In the genomic region with DNA sequence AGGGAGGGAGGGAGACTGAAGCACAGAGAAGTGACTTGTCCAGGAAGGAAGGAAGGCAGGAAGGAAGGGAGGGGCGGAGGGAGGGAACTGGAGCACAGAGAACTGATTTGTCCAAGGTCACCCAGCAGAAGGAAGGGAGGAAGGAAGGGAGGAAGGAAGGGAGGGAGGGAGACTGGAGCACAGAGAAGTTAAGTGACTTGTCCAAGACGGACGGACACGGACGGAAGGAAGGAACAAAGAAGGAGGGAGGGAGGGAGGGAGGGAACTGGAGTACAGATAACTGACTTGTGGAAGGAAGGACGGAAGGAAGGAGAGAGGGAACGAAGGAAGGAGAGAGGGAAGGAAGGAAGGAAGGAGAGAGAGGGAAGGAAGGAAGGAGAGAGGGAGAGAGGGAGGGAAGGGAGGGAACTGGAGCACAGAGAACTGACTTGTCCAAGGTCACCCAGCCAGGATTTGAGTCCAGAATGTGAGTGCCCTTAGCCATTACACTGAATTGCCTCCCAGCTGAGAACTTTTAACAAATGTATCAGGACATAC, we compare ENCODE assay signal across 9 cellular contexts. TPM values are rescaled to one million over a fixed set of nuclear protein-coding genes. Genes with fewer than 3 reads are reported as not detected.
A peak's percentile ranks its signal among the peaks of the same experiment; 100 is the strongest.
DNase-seq lines count a peak whose midpoint lies in the region; ATAC-seq and TF ChIP-seq lines count a peak whose summit lies in the region.
"Had no signal": no experiment of that assay in that cellular context is flagged by ENCODE, and none has a peak within 500 bp of the region (broad histone marks: within the 10 kb centered on the region; RNA-seq: fewer than 3 reads in every experiment).

No MANE protein-coding gene starts in this region.

- CTCF ChIA-PET in CD4-positive, alpha-beta T cell (lab: Charles Lee) = no interaction called here

- ATAC-seq in CD4-positive, alpha-beta T cell (ENCODE audit: poor library complexity) = no peak
- no peak for ATAC-seq in activated naive CD8-positive, alpha-beta T cell treated with anti-CD3 and anti-CD28 coated beads, Interleukin-2, amount 50 U/mL, for 24 hours
- ATAC-seq in memory B cell (ENCODE audit: low read depth) = no peak
- ATAC-seq in GM18502 (IDR thresholded peaks at IDR 0.05; ENCODE audit: poor library complexity, unreplicated experiment) = no peak

- H3K9me3 Mint-ChIP-seq in CD4-positive, alpha-beta T cell = no peaks in the 10 kb centered on the region
- no peaks in the 10 kb centered on the region for H3K9me3 Mint-ChIP-seq in activated naive CD8-positive, alpha-beta T cell treated with anti-CD3 and anti-CD28 coated beads, Interleukin-2, amount 50 U/mL, for 24 hours
- no peaks in the 10 kb centered on the region for H3K9me3 Mint-ChIP-seq in memory B cell

- no peak for DNase-seq in CD4-positive, alpha-beta T cell
- DNase-seq in HK-2 (ENCODE audit: unreplicated experiment) (peak; percentile 39), memory B cell (ENCODE audit: low spot score in 2 of 2) (no peak)
- no peak for DNase-seq in activated naive CD8-positive, alpha-beta T cell treated with anti-CD3 and anti-CD28 coated beads, Interleukin-2, amount 50 U/mL, for 24 hours
- no peak for DNase-seq in stimulated activated CD8-positive, alpha-beta memory T cell treated with anti-CD3 and anti-CD28 coated beads, Interleukin-4, amount 100 ng/mL, for 48 hours
- no peak for DNase-seq in stimulated activated CD4-positive, alpha-beta T cell treated with anti-CD3 and anti-CD28 coated beads, Interleukin-4, amount 100 ng/mL, for 4 hours
- no peak for DNase-seq in activated naive CD4-positive, alpha-beta T cell (lab: John Stamatoyannopoulos, UW)

- H3K36me3 Mint-ChIP-seq in CD4-positive, alpha-beta T cell (ENCODE audit: low read depth) = no peaks in the 10 kb centered on the region
- peaks cover 21% of the 10 kb centered on the region for H3K36me3 Mint-ChIP-seq in activated naive CD8-positive, alpha-beta T cell treated with anti-CD3 and anti-CD28 coated beads, Interleukin-2, amount 50 U/mL, for 24 hours (ENCODE audit: low read depth)
- H3K36me3 Mint-ChIP-seq in memory B cell = peaks cover 2% of the 10 kb centered on the region

- H3K27ac ChIP-seq in CD4-positive, alpha-beta T cell (ENCODE audit: low read depth, low read length) = no peak overlapping the region
- H3K27ac ChIP-seq: SJSA1 had no signal

- intact Hi-C loops in CD4-positive, alpha-beta T cell (cut with DNase I, micrococcal nuclease) = loop anchor here in 1 of 2 experiments (10.0 kb wide), 2 partner anchors 158 to 1772 kb away; no protein-coding TSS in a partner anchor

- no peaks in the 10 kb centered on the region for H3K9me3 ChIP-seq in CD4-positive, alpha-beta T cell (ENCODE audit: control insufficient read depth, low read length)
- H3K9me3 ChIP-seq: SJSA1 had no signal

- peaks cover 28% of the 10 kb centered on the region for H3K4me1 Mint-ChIP-seq in CD4-positive, alpha-beta T cell (ENCODE audit: low read depth)
- H3K4me1 Mint-ChIP-seq in activated naive CD8-positive, alpha-beta T cell treated with anti-CD3 and anti-CD28 coated beads, Interleukin-2, amount 50 U/mL, for 24 hours = peaks cover 38% of the 10 kb centered on the region
- H3K4me1 Mint-ChIP-seq in memory B cell = peaks cover 26% of the 10 kb centered on the region

- H3K27me3 ChIP-seq in CD4-positive, alpha-beta T cell (ENCODE audit: control insufficient read depth, insufficient read depth, low read length) = no peaks in the 10 kb centered on the region
- H3K27me3 ChIP-seq: SJSA1 had no signal

- peak overlapping the region; percentile 85 for H3K27ac Mint-ChIP-seq in CD4-positive, alpha-beta T cell
- no peak overlapping the region for H3K27ac Mint-ChIP-seq in activated naive CD8-positive, alpha-beta T cell treated with anti-CD3 and anti-CD28 coated beads, Interleukin-2, amount 50 U/mL, for 24 hours
- peak overlapping the region; percentile 60 for H3K27ac Mint-ChIP-seq in memory B cell

- H3K27me3 Mint-ChIP-seq in CD4-positive, alpha-beta T cell = no peaks in the 10 kb centered on the region
- peaks cover 7% of the 10 kb centered on the region for H3K27me3 Mint-ChIP-seq in activated naive CD8-positive, alpha-beta T cell treated with anti-CD3 and anti-CD28 coated beads, Interleukin-2, amount 50 U/mL, for 24 hours
- no peaks in the 10 kb centered on the region for H3K27me3 Mint-ChIP-seq in memory B cell

- no peak for TF ChIP-seq CTCF in CD4-positive, alpha-beta T cell (IDR thresholded peaks at IDR 0.05)

- peak overlapping the region; percentile 100 for H3K4me3 Mint-ChIP-seq in CD4-positive, alpha-beta T cell
- peak overlapping the region; percentile 95 for H3K4me3 Mint-ChIP-seq in activated naive CD8-positive, alpha-beta T cell treated with anti-CD3 and anti-CD28 coated beads, Interleukin-2, amount 50 U/mL, for 24 hours
- peak overlapping the region; percentile 58 for H3K4me3 Mint-ChIP-seq in memory B cell

- POLR2A ChIA-PET in CD4-positive, alpha-beta T cell (lab: Charles Lee) = no interaction called here

RNA-seq across cellular contexts. Expression of a gene that starts 1.5 kb away (rescaled TPM):
- total RNA-seq in CD4-positive, alpha-beta T cell = 1 to 10 TPM; 2.8 to 3.0 TPM
